Comparison of ENCODE assay signal across 8 cellular contexts in genomic region chr18:63339920-63340484, GRCh38. TPM values are rescaled to one million over a fixed set of nuclear protein-coding genes. Genes with fewer than 3 reads are reported as not detected.
DNase-seq lines count a peak whose midpoint lies in the region; ATAC-seq and TF ChIP-seq lines count a peak whose summit lies in the region.

No MANE protein-coding gene starts in this region.

- H3K27me3 ChIP-seq in right atrium auricular region, result no peaks in the 10 kb centered on the region

- DNase-seq in activated effector memory CD4-positive, alpha-beta T cell treated with anti-CD3 and anti-CD28 coated beads, Interleukin-2, amount 50 U/mL, for 16 hours, result peak; percentile 71
- DNase-seq in activated effector memory CD4-positive, alpha-beta T cell treated with Interleukin-2 at 50 U/mL for 16 hours, result no peak
- peak; percentile 18 for DNase-seq in NCI-H1105 treated with DMSO at 0.1 percent for 48 hours (lab: John Stamatoyannopoulos, UW)
- DNase-seq in activated CD4-positive, alpha-beta T cell treated with anti-CD3 and anti-CD28 coated beads, Interleukin-2, amount 50 U/mL, for 48 hours, result peak; percentile 27 to 35
- DNase-seq in foreskin fibroblast, result peak in 1 of 2 donors; percentile 69
- peak; percentile 35 to 57 for DNase-seq in stimulated activated CD4-positive, alpha-beta T cell treated with anti-CD3 and anti-CD28 coated beads, Interleukin-2, amount 100 ng/mL, for 24 hours
- DNase-seq in right atrium auricular region (ENCODE audit: low spot score), result no peak

- H3K36me3 ChIP-seq in right atrium auricular region, result peaks cover 70% of the 10 kb centered on the region

- H3K4me3 ChIP-seq in foreskin fibroblast (ENCODE audit: low read depth in 1 of 2, low read length in 2 of 2), result no peak overlapping the region
- H3K4me3 ChIP-seq in right atrium auricular region, result no peak overlapping the region

- no peaks in the 10 kb centered on the region for H3K9me3 ChIP-seq in right atrium auricular region

- H3K27ac ChIP-seq in right atrium auricular region, result no peak overlapping the region

- peaks cover 0 to 4% of the 10 kb centered on the region in 2 donors for H3K4me1 ChIP-seq in right atrium auricular region

- ATAC-seq in GM21619 (IDR thresholded peaks at IDR 0.05; ENCODE audit: unreplicated experiment), result no peak

- TF ChIP-seq CTCF in foreskin fibroblast (IDR thresholded peaks at IDR 0.05; ENCODE audit: low read depth, low read length), result peak; percentile 49
- peak in 1 of 2 donors; percentile 67 for TF ChIP-seq CTCF in right atrium auricular region (IDR thresholded peaks at IDR 0.05)

RNA-seq across cellular contexts. Expression of gene BCL2, which starts 20.4 kb away (rescaled TPM):
- total RNA-seq in right atrium auricular region, result 1 to 10 TPM; 6.5 to 8.0 TPM

RNA-seq across cellular contexts. Expression of gene KDSR, which starts 27.0 kb away (rescaled TPM):
- 10 to 100 TPM; 32.7 to 33.8 TPM for total RNA-seq in right atrium auricular region

Comparison
In these comparisons a context has a peak if more than half of its experiments do, and no peak if none do; other contexts are left out.
1. DNase-seq: peak in activated effector memory CD4-positive, alpha-beta T cell treated with anti-CD3 and anti-CD28 coated beads, Interleukin-2, amount 50 U/mL, for 16 hours (single experiment), NCI-H1105 treated with DMSO at 0.1 percent for 48 hours (single experiment), activated CD4-positive, alpha-beta T cell treated with anti-CD3 and anti-CD28 coated beads, Interleukin-2, amount 50 U/mL, for 48 hours (2 of 2) and stimulated activated CD4-positive, alpha-beta T cell treated with anti-CD3 and anti-CD28 coated beads, Interleukin-2, amount 100 ng/mL, for 24 hours (2 of 2); none in activated effector memory CD4-positive, alpha-beta T cell treated with Interleukin-2 at 50 U/mL for 16 hours (single experiment) and right atrium auricular region (single experiment).